ENCODE assay signal across 1 cellular context in the genomic region with DNA sequence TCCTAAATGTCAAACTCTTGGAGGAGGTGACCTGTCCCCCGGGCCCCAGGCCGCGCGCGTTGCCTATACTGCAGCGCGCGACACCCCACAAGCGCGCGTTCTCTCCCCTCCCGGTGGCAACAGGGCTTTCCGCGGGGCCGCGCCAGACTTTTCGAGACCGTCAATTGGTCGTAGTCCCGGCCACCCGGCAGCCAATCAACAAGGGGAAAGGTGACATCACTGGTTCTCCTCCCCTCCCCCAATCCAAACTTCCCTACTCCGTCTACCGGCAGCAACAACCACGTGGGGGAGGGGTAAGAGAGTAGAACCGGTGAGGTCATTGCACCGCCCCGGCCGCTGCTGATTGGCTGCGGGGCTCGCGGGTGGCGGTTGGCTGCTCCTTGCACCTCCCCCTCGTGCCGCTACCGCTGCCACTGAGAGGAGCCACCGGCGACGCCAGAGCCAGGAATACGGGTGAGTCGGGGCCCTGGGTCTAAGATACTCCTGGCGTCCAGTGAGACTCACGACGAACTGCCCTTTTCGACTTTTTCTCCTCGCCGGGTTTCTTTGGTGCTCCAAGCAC.
TF ChIP-seq lines count a peak whose summit lies in the region.

No MANE protein-coding gene starts in this region.

TF ChIP-seq in endothelial cell of umbilical vein, 7 proteins besides CTCF, POLR2A, EP300 and RAD21:
- TF ChIP-seq POLR2AphosphoS5 (IDR thresholded peaks at IDR 0.05; ENCODE audit: insufficient read depth, low read depth, low read length) (peak; percentile 62), MYC (IDR thresholded peaks at IDR 0.05; ENCODE audit: low read depth, low read length) (no peak), JUN (IDR thresholded peaks at IDR 0.05; ENCODE audit: borderline replicate concordance, insufficient read depth, insufficient read length, low read depth) (peak; percentile 88), GATA2 (IDR thresholded peaks at IDR 0.05; ENCODE audit: insufficient read depth, insufficient read length, low read depth, low read length) (no peak), EZH2 (IDR thresholded peaks at IDR 0.05; ENCODE audit: borderline replicate concordance, low read depth, low read length, severe bottlenecking) (no peak), FOS (IDR thresholded peaks at IDR 0.05; ENCODE audit: borderline replicate concordance, insufficient read depth, low read length) (no peak)
- TF ChIP-seq, protein P1, sequence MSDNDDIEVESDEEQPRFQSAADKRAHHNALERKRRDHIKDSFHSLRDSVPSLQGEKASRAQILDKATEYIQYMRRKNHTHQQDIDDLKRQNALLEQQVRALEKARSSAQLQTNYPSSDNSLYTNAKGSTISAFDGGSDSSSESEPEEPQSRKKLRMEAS (IDR thresholded peaks at IDR 0.05; ENCODE audit: insufficient read depth, insufficient read length), result peak; percentile 84
TF ChIP-seq in endothelial cell of umbilical vein: peak in this region for 3.
